In genomic region chr10:69803809-69804208, GRCh38 we compare ENCODE assay signal across 15 cellular contexts. TPM values are rescaled to one million over a fixed set of nuclear protein-coding genes. Genes with fewer than 3 reads are reported as not detected.
DNase-seq lines count a peak whose midpoint lies in the region; ATAC-seq and TF ChIP-seq lines count a peak whose summit lies in the region.
"Had no signal": no experiment of that assay in that cellular context is flagged by ENCODE, and none has a peak within 500 bp of the region (broad histone marks: within the 10 kb centered on the region; RNA-seq: fewer than 3 reads in every experiment).

No MANE protein-coding gene starts in this region.

- no peaks in the 10 kb centered on the region for H3K79me2 ChIP-seq in HCT116 (ENCODE audit: insufficient read depth, low read length)

- H3K14ac ChIP-seq in mesenchymal stem cell (ENCODE audit: low read length in 2 of 2), result peak overlapping the region in 1 of 2 experiments; percentile 29

- TF ChIP-seq CTCF in HCT116 (IDR thresholded peaks at IDR 0.05 in 2 of 3, conservative IDR thresholded peaks at IDR 0.05 in 1 of 3; ENCODE audit: borderline replicate concordance in 1 of 3, insufficient read depth in 1 of 3, low read depth in 2 of 3, low read length in 2 of 3) (no peak), spleen (IDR thresholded peaks at IDR 0.05 in 8 of 11, conservative IDR thresholded peaks at IDR 0.05 in 3 of 11) (no peak)

- no peak overlapping the region for H2BK5ac ChIP-seq in mesenchymal stem cell (ENCODE audit: low read depth, low read length, poor library complexity, severe bottlenecking)

- CTCF ChIA-PET in HCT116 (lab: Charles Lee), result interaction anchor here (1.1 to 2.1 kb wide), 4 partner anchors 17 to 111 kb away, joined by 3 to 7 read pairs (median 4); no protein-coding TSS in a partner anchor

- H3K9ac ChIP-seq in HCT116 (ENCODE audit: low read length) (no peak overlapping the region), mesenchymal stem cell (ENCODE audit: low read length) (peak overlapping the region; percentile 89)

- TF ChIP-seq POLR2A in HCT116 (IDR thresholded peaks at IDR 0.05; ENCODE audit: borderline replicate concordance, extremely low read depth, insufficient read depth, insufficient read length) (no peak), spleen (IDR thresholded peaks at IDR 0.05) (no peak)

- no peak overlapping the region for H2BK120ac ChIP-seq in mesenchymal stem cell (ENCODE audit: low read depth, low read length)

- POLR2A ChIA-PET in HCT116 (lab: Charles Lee), result no interaction called here

- H3K4me1 ChIP-seq in HCT116 (ENCODE audit: control insufficient read depth in 1 of 2, insufficient read depth in 2 of 2, low read length in 2 of 2) (peaks cover 16 to 66% of the 10 kb centered on the region in 2 experiments), mesenchymal stem cell (ENCODE audit: control insufficient read depth, insufficient read depth, low read depth, low read length) (peaks cover 34% of the 10 kb centered on the region), spleen (peaks cover 8 to 35% (median 27%) of the 10 kb centered on the region in 6 donors)

- peak overlapping the region in 1 of 2 experiments; percentile 70 for H3K23ac ChIP-seq in mesenchymal stem cell (ENCODE audit: low read length in 2 of 2)

- peak overlapping the region; percentile 40 for H4K91ac ChIP-seq in mesenchymal stem cell (ENCODE audit: low read length)

- peak overlapping the region in 1 of 2 experiments; percentile 18 for H3K4ac ChIP-seq in mesenchymal stem cell (ENCODE audit: low read depth in 1 of 2, low read length in 2 of 2)

- H3K27me3 ChIP-seq in HCT116 (ENCODE audit: insufficient read depth, low read length) (no peaks in the 10 kb centered on the region), mesenchymal stem cell (ENCODE audit: control insufficient read depth in 1 of 2, insufficient read depth in 1 of 2, low read length in 2 of 2) (no peaks in the 10 kb centered on the region), spleen (replicated peaks in 1 of 7) (peaks cover 0 to 55% (median 27%) of the 10 kb centered on the region in 7 donors), MG63 (no peaks in the 10 kb centered on the region)

- intact Hi-C loops in HCT116 (cut with micrococcal nuclease) (loop anchor here (5.0 kb wide), 1 partner anchor 108 kb away; no protein-coding TSS in a partner anchor), spleen (cut with DNase I; ENCODE audit: low total_unique reads) (loop anchor here (10.0 kb wide), 1 partner anchor 111 kb away; no protein-coding TSS in a partner anchor)

- DNase-seq in HCT116 (ENCODE audit: low read depth, low spot score) (no peak), cerebellar cortex (ENCODE audit: low spot score) (peak; percentile 61), mesenchymal stem cell (no peak), spleen (peak; percentile 47), MG63 (no peak), GF-D8 (lab: John Stamatoyannopoulos, UW) (no peak)
- DNase-seq: activated CD4-positive, alpha-beta T cell treated with anti-CD3 and anti-CD28 coated beads for 4 hours; DMS53; kidney; NCI-H2171 treated with DMSO at 0.1 percent for 48 hours; stimulated activated CD4-positive, alpha-beta T cell treated with anti-CD3 and anti-CD28 coated beads, Interleukin-4, amount 100 ng/mL, for 1 hour; trophoblast cell had no signal

- H4K20me1 ChIP-seq in HCT116 (ENCODE audit: insufficient read depth), result no peaks in the 10 kb centered on the region

- no peak for TF ChIP-seq RAD21 in HCT116 (IDR thresholded peaks at IDR 0.05; ENCODE audit: low read depth)

- peak overlapping the region; percentile 35 for H4K8ac ChIP-seq in mesenchymal stem cell (ENCODE audit: low read length)

- RAD21 ChIA-PET in HCT116 (lab: Charles Lee; ENCODE audit: low non-redundant PET in 1 of 2, low total read pairs in 2 of 2, uncharacterized antibody in 2 of 2, unreplicated experiment in 2 of 2), result no interaction called here

- ATAC-seq in HCT116 (no peak), GM19328 (IDR thresholded peaks at IDR 0.05; ENCODE audit: unreplicated experiment) (no peak)

- H3K18ac ChIP-seq in mesenchymal stem cell (ENCODE audit: low read depth in 1 of 2, low read length in 2 of 2), result peak overlapping the region in 1 of 2 experiments; percentile 37

- no peaks in the 10 kb centered on the region for H3K9me2 ChIP-seq in HCT116 (ENCODE audit: insufficient read depth)

- H3K27ac ChIP-seq in HCT116 (ENCODE audit: low read depth, low read length) (no peak overlapping the region), mesenchymal stem cell (ENCODE audit: low read length, poor library complexity, severe bottlenecking) (no peak overlapping the region), spleen (no peak overlapping the region)
- H3K27ac ChIP-seq: BLaER1 treated with 17β-estradiol and CSF1 and Interleukin-3, amounts not matched to agents 10 nM and 100 nM had no signal

- H2AK5ac ChIP-seq in mesenchymal stem cell (ENCODE audit: low read length, severe bottlenecking), result no peak overlapping the region

- peak overlapping the region; percentile 97 for H3K4me2 ChIP-seq in HCT116 (ENCODE audit: low read length)
- peak overlapping the region; percentile 75 for H3K4me2 ChIP-seq in mesenchymal stem cell (ENCODE audit: low read length, poor library complexity, severe bottlenecking)

- no peak overlapping the region for H2BK15ac ChIP-seq in mesenchymal stem cell (ENCODE audit: low read depth, poor library complexity, severe bottlenecking)

- WGBS in mesenchymal stem cell, result 88% methylated on average over 7 of the region's 7 CpGs
- WGBS in spleen, 5 donors, result 74 to 94% (median 92%) methylated on average over 4 to 7 of the region's 7 CpGs

- H2AFZ ChIP-seq in HCT116 (ENCODE audit: low read depth, low read length, poor library complexity, severe bottlenecking) (no peak overlapping the region), mesenchymal stem cell (ENCODE audit: low read depth, low read length) (no peak overlapping the region)

- H3K4me3 ChIP-seq in HCT116 (replicated peaks in 1 of 2; ENCODE audit: low read depth in 1 of 2, low read length in 2 of 2), result no peak overlapping the region
- peak overlapping the region in 1 of 2 experiments; percentile 86 for H3K4me3 ChIP-seq in mesenchymal stem cell (ENCODE audit: insufficient read depth in 1 of 2, low read depth in 1 of 2, low read length in 2 of 2)
- peak overlapping the region in 2 of 8 donors; percentile 47 to 67 for H3K4me3 ChIP-seq in spleen
- no peak overlapping the region for H3K4me3 ChIP-seq in MG63

- H2BK12ac ChIP-seq in mesenchymal stem cell (ENCODE audit: low read length in 2 of 2), result no peak overlapping the region

- BruUV-seq in HCT116 (replicated peaks; lab: Mats Ljungman, UMichigan), result no TSS peak

- no peaks in the 10 kb centered on the region for H3K9me3 ChIP-seq in HCT116 (ENCODE audit: control insufficient read depth in 1 of 2, insufficient read depth in 1 of 2, low read depth in 1 of 2, low read length in 2 of 2)
- no peaks in the 10 kb centered on the region for H3K9me3 ChIP-seq in mesenchymal stem cell (ENCODE audit: control insufficient read depth, low read length)
- no peaks in the 10 kb centered on the region for H3K9me3 ChIP-seq in spleen
- no peaks in the 10 kb centered on the region for H3K9me3 ChIP-seq in MG63
- H3K9me3 ChIP-seq: BLaER1 treated with 17β-estradiol and CSF1 and Interleukin-3, amounts not matched to agents 10 nM and 100 nM had no signal

- H3K79me1 ChIP-seq in mesenchymal stem cell (replicated peaks; ENCODE audit: low read length, poor library complexity, severe bottlenecking), result peaks cover 7% of the 10 kb centered on the region

- no peaks in the 10 kb centered on the region for H3K36me3 ChIP-seq in HCT116 (ENCODE audit: control insufficient read depth in 1 of 2, insufficient read depth in 2 of 2, low read length in 2 of 2)
- peaks cover 0 to 7% of the 10 kb centered on the region in 2 experiments for H3K36me3 ChIP-seq in mesenchymal stem cell (ENCODE audit: control insufficient read depth in 1 of 2, insufficient read depth in 2 of 2, low read depth in 1 of 2, low read length in 2 of 2)
- H3K36me3 ChIP-seq in spleen, result no peaks in the 10 kb centered on the region
- no peaks in the 10 kb centered on the region for H3K36me3 ChIP-seq in MG63
- H3K36me3 ChIP-seq: BLaER1 treated with 17β-estradiol and CSF1 and Interleukin-3, amounts not matched to agents 10 nM and 100 nM had no signal

TF ChIP-seq in HCT116, 20 proteins besides CTCF, POLR2A, EP300 and RAD21 (continues in another document):
- TF ChIP-seq EZH2 (IDR thresholded peaks at IDR 0.05) (no peak), ZFX (IDR thresholded peaks at IDR 0.05) (no peak), YY1 (IDR thresholded peaks at IDR 0.05; ENCODE audit: extremely low read depth, insufficient replicate concordance, low read depth, low read length) (no peak), REST (IDR thresholded peaks at IDR 0.05; ENCODE audit: low read depth) (no peak)

RNA-seq across cellular contexts. Expression of gene COL13A1, which starts 2.1 kb away (rescaled TPM):
- total RNA-seq in HCT116 (2021; ENCODE audit: unreplicated experiment), result 5.9 TPM
- 9.4 and 10.1 TPM in 2 replicates for polyA plus RNA-seq in HCT116 (2012)
- polyA plus RNA-seq in mesenchymal stem cell (2013, experiment 1 of 2), result 11.4 TPM
- 11.1 TPM for polyA plus RNA-seq in mesenchymal stem cell (2013, experiment 2 of 2)
- total RNA-seq in spleen, result 10 to 100 TPM in 3 of 7 donors, 1 to 10 TPM in 4; 4.5 to 16.1 (median 8.6) TPM
- polyA plus RNA-seq in spleen, result 10 to 100 TPM in 2 of 3 donors, 1 to 10 TPM in 1; 4.1 to 13.7 (median 10.4) TPM
- total RNA-seq in MG63 (2014; rRNA removed; shearing (Covaris generic); ENCODE audit: low replicate concordance), result 8.6 and 9.1 TPM in 2 replicates
- polyA plus RNA-seq: IgD-negative memory B cell had no signal

Comparison
In these comparisons a context has a peak if more than half of its experiments do, and no peak if none do; other contexts are left out.
1. DNase-seq: peak in cerebellar cortex (single experiment) and spleen (single experiment); none in HCT116 (single experiment), mesenchymal stem cell (single experiment), MG63 (single experiment) and GF-D8 (single experiment).